14 cellular contexts compared by ENCODE assay signal in the genomic region with DNA sequence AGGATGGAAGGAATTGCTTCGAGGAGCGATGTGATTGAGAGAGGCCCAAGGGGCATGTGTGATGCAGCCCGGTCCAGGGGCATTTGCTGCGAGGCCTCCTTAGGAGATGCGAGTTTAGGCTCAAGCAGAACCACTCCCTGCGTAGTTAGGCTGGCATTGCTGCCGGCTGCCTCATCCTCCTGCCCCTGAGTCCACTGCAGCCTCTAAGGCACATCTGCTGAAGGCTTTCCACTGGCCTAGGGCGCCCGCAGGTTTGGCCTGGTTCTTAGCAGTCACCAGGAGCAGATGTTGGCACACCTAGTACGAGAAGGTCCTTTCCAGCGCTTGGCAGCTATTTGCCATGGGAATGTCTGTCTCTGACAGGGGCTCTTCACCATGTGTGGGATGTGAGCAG. TPM values are rescaled to one million over a fixed set of nuclear protein-coding genes. Genes with fewer than 3 reads are reported as not detected.
DNase-seq lines count a peak whose midpoint lies in the region; FAIRE-seq and TF ChIP-seq lines count a peak whose summit lies in the region.
"Had no signal": no experiment of that assay in that cellular context is flagged by ENCODE, and none has a peak within 500 bp of the region (broad histone marks: within the 10 kb centered on the region; RNA-seq: fewer than 3 reads in every experiment).

No MANE protein-coding gene starts in this region.

- FAIRE-seq in small intestine (lab: Jason Lieb, UNC) = no peak

- WGBS in small intestine, 3 donors = 85 to 88% (median 88%) methylated on average over 11 of the region's 11 CpGs
- WGBS in endodermal cell (ENCODE audit: insufficient coverage in 1 of 2, insufficient read length in 1 of 2), 2 experiments = 96% methylated on average over 9 to 11 of the region's 11 CpGs

- peaks cover 100% of the 10 kb centered on the region for H3K4me1 ChIP-seq in DOHH2 (ENCODE audit: control insufficient read depth, low read length)
- H3K4me1 ChIP-seq in Loucy (ENCODE audit: insufficient read depth, low read length, poor library complexity, severe bottlenecking) = peaks cover 68% of the 10 kb centered on the region
- H3K4me1 ChIP-seq in small intestine (ENCODE audit: control insufficient read depth in 2 of 2, insufficient read depth in 1 of 2, low read depth in 1 of 2, low read length in 1 of 2) = no peaks in the 10 kb centered on the region
- no peaks in the 10 kb centered on the region for H3K4me1 ChIP-seq in endodermal cell (ENCODE audit: control insufficient read depth, insufficient read depth, low read length)

- H3K4me2 ChIP-seq in DOHH2 (ENCODE audit: low read length) (peak overlapping the region; percentile 84), Loucy (ENCODE audit: low read depth, low read length, poor library complexity, severe bottlenecking) (peak overlapping the region; percentile 2)

- no peaks in the 10 kb centered on the region for H3K9me3 Mint-ChIP-seq in endodermal cell

- H3K9me2 ChIP-seq in DOHH2 (replicated peaks; ENCODE audit: control insufficient read depth, low read length) = no peaks in the 10 kb centered on the region
- H3K9me2 ChIP-seq in Loucy (replicated peaks; ENCODE audit: low read depth, low read length) = no peaks in the 10 kb centered on the region

- TF ChIP-seq CTCF in DOHH2 (IDR thresholded peaks at IDR 0.05; ENCODE audit: low read depth, low read length, poor library complexity, severe bottlenecking) = no peak
- no peak for TF ChIP-seq CTCF in Loucy (conservative IDR thresholded peaks at IDR 0.05; ENCODE audit: low read length)
- TF ChIP-seq CTCF in endodermal cell (conservative IDR thresholded peaks at IDR 0.05) = no peak

- no peak overlapping the region for H3K4me3 Mint-ChIP-seq in endodermal cell

- no peaks in the 10 kb centered on the region for H3K27me3 ChIP-seq in DOHH2 (ENCODE audit: control insufficient read depth, low read length)
- H3K27me3 ChIP-seq in Loucy (ENCODE audit: insufficient read depth, low read length, poor library complexity, severe bottlenecking) = no peaks in the 10 kb centered on the region
- no peaks in the 10 kb centered on the region for H3K27me3 ChIP-seq in small intestine (ENCODE audit: control insufficient read depth in 2 of 2, insufficient read depth in 2 of 2, low read length in 2 of 2)
- no peaks in the 10 kb centered on the region for H3K27me3 ChIP-seq in endodermal cell (ENCODE audit: control insufficient read depth, insufficient read depth, low read length, poor library complexity, severe bottlenecking)
- H3K27me3 ChIP-seq: adrenal gland had no signal

- DNase-seq in caudate nucleus (lab: John Stamatoyannopoulos, UW) (no peak), small intestine (no peak), endodermal cell (no peak), activated gamma-delta T cell treated with Interleukin-2 at 50 U/mL for 16 hours (no peak), NCI-H1436 treated with DMSO at 0.1 percent for 48 hours (lab: John Stamatoyannopoulos, UW) (no peak)
- DNase-seq: Calu3, NCI-H1092 treated with DMSO at 0.1 percent for 48 hours, NCI-H510A treated with DMSO at 0.1 percent for 48 hours had no signal

- H3K36me3 Mint-ChIP-seq in endodermal cell (ENCODE audit: low read depth) = no peaks in the 10 kb centered on the region

- H3K9me3 ChIP-seq in DOHH2 (ENCODE audit: control insufficient read depth, insufficient read depth, low read length) = no peaks in the 10 kb centered on the region
- H3K9me3 ChIP-seq in Loucy (ENCODE audit: insufficient read depth, low read depth, low read length) = no peaks in the 10 kb centered on the region
- no peaks in the 10 kb centered on the region for H3K9me3 ChIP-seq in small intestine (ENCODE audit: control insufficient read depth, low read depth)
- H3K9me3 ChIP-seq in endodermal cell (ENCODE audit: control insufficient read depth, low read length) = no peaks in the 10 kb centered on the region
- H3K9me3 ChIP-seq: adrenal gland had no signal

- peaks cover 9% of the 10 kb centered on the region for H3K4me1 Mint-ChIP-seq in endodermal cell

- peaks cover 58% of the 10 kb centered on the region for H3K36me3 ChIP-seq in DOHH2 (ENCODE audit: control insufficient read depth, low read length)
- H3K36me3 ChIP-seq in Loucy (ENCODE audit: insufficient read depth, low read length) = peaks cover 53% of the 10 kb centered on the region; the same call in 1 of the 2 replicates
- H3K36me3 ChIP-seq in small intestine (ENCODE audit: control insufficient read depth in 2 of 2, insufficient read depth in 2 of 2, low read length in 2 of 2) = no peaks in the 10 kb centered on the region
- no peaks in the 10 kb centered on the region for H3K36me3 ChIP-seq in endodermal cell (ENCODE audit: control insufficient read depth, insufficient read depth, low read length)
- H3K36me3 ChIP-seq: adrenal gland had no signal

- H3K4me3 ChIP-seq in DOHH2 (ENCODE audit: low read length) (peak overlapping the region; percentile 64), Loucy (ENCODE audit: low read length, poor library complexity, severe bottlenecking) (no peak overlapping the region), small intestine (ENCODE audit: low read depth in 1 of 2, low read length in 2 of 2) (no peak overlapping the region), endodermal cell (ENCODE audit: low read length) (no peak overlapping the region)
- H3K4me3 ChIP-seq: adrenal gland had no signal

- H3K9ac ChIP-seq in Loucy (ENCODE audit: low read depth, low read length, poor library complexity, severe bottlenecking) = no peak overlapping the region
- no peak overlapping the region for H3K9ac ChIP-seq in endodermal cell (ENCODE audit: extremely low read depth, low read length, poor library complexity, severe bottlenecking)

- H4K20me1 ChIP-seq in DOHH2 (ENCODE audit: control insufficient read depth, insufficient read depth, low read depth, low read length) = no peaks in the 10 kb centered on the region
- H4K20me1 ChIP-seq in Loucy (ENCODE audit: insufficient read depth, low read length, poor library complexity, severe bottlenecking) = peaks cover 39% of the 10 kb centered on the region

- peak overlapping the region; percentile 97 for H3K27ac ChIP-seq in DOHH2 (ENCODE audit: low read depth, low read length)
- peak overlapping the region; percentile 26 for H3K27ac ChIP-seq in caudate nucleus (ENCODE audit: low read depth, low read length)
- peak overlapping the region; percentile 43 to 93 for H3K27ac ChIP-seq in small intestine (ENCODE audit: low read depth in 1 of 2, low read length in 1 of 2)
- no peak overlapping the region for H3K27ac ChIP-seq in endodermal cell (ENCODE audit: low read depth, low read length)
- H3K27ac ChIP-seq: VCaP had no signal

- peaks cover 73% of the 10 kb centered on the region for H3K79me2 ChIP-seq in DOHH2 (ENCODE audit: control insufficient read depth, low read length)
- H3K79me2 ChIP-seq in Loucy (ENCODE audit: insufficient read depth, low read length) = peaks cover 82% of the 10 kb centered on the region

- no peak overlapping the region for H3K27ac Mint-ChIP-seq in endodermal cell

- no peak overlapping the region for H2AFZ ChIP-seq in Loucy (ENCODE audit: low read length)

- no peaks in the 10 kb centered on the region for H3K27me3 Mint-ChIP-seq in endodermal cell (ENCODE audit: insufficient read depth)

- H3F3A ChIP-seq in DOHH2 (ENCODE audit: control insufficient read depth, insufficient read depth) (peaks cover 52% of the 10 kb centered on the region), Loucy (ENCODE audit: low read depth) (peaks cover 9% of the 10 kb centered on the region)

RNA-seq across cellular contexts. Expression of a gene that starts 20.7 kb away (rescaled TPM):
- polyA plus RNA-seq in small intestine = 1 to 10 TPM; 4.7 to 7.9 (median 5.9) TPM
- 1 to 10 TPM in 1 of 2 donors, under 1 TPM in 1; 0.66 to 3.0 TPM for total RNA-seq in endodermal cell
- 4.5 TPM for polyA plus RNA-seq in endodermal cell (2013, experiment 1 of 2)
- 3.7 TPM for polyA plus RNA-seq in endodermal cell (2013, experiment 2 of 2)
- total RNA-seq: Calu3 had no signal

RNA-seq across cellular contexts. Expression of a gene that starts 48.4 kb away (rescaled TPM):
- not detected for polyA plus RNA-seq in small intestine
- not detected for total RNA-seq in endodermal cell
- polyA plus RNA-seq in endodermal cell (2013, experiment 1 of 2) = not detected
- polyA plus RNA-seq in endodermal cell (2013, experiment 2 of 2) = not detected
- total RNA-seq: adrenal gland, Calu3, H4, pulmonary artery endothelial cell had no signal
- polyA plus RNA-seq: adrenal gland had no signal
